Comparison of ENCODE assay signal across 1 cellular context in the genomic region with DNA sequence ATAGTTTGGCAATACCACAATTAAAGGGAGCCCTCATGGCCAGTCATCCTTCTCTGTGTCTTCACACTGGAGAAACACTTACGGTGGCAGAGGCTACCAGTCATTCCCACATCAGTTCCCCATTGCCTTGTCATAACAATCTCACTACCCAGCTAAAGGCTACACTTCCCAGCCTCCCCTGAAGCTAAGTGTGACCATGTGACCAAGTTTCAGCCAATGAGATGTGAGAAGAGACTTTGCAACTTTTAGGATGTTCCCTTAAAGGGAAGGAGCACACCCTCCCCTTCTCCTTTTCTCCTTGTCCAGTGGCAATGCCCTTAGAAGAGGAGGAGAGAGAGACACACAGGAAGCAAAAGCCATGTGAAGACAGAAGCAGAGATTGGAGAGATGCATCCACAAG.
TF ChIP-seq lines count a peak whose summit lies in the region.

No MANE protein-coding gene starts in this region.

TF ChIP-seq in K562, 482 proteins besides CTCF, POLR2A, EP300 and RAD21 (continued from another document):
- TF ChIP-seq, protein P1, sequence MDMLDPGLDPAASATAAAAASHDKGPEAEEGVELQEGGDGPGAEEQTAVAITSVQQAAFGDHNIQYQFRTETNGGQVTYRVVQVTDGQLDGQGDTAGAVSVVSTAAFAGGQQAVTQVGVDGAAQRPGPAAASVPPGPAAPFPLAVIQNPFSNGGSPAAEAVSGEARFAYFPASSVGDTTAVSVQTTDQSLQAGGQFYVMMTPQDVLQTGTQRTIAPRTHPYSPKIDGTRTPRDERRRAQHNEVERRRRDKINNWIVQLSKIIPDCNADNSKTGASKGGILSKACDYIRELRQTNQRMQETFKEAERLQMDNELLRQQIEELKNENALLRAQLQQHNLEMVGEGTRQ (CRISPR knock-in tag; IDR thresholded peaks at IDR 0.05) = peak; percentile 53
- TF ChIP-seq SRSF1 (IDR thresholded peaks at IDR 0.05; ENCODE audit: low read depth, low read length) (no peak), ZNF75A (CRISPR knock-in tag; IDR thresholded peaks at IDR 0.05) (no peak)
